14 cellular contexts compared by ENCODE assay signal in genomic region chr16:14436410-14436955, GRCh38.
DNase-seq lines count a peak whose midpoint lies in the region; ATAC-seq and TF ChIP-seq lines count a peak whose summit lies in the region.
"Had no signal": no experiment of that assay in that cellular context is flagged by ENCODE, and none has a peak within 500 bp of the region (broad histone marks: within the 10 kb centered on the region; RNA-seq: fewer than 3 reads in every experiment).

No MANE protein-coding gene starts in this region.

- H3K27me3 Mint-ChIP-seq in immature natural killer cell (ENCODE audit: low read depth in 3 of 3) = peaks cover 0 to 3% (median 0%) of the 10 kb centered on the region in 3 donors

- DNase-seq in Right ventricle myocardium superior (no peak), left ventricle myocardium inferior (no peak), immature natural killer cell (peak; percentile 50 to 61 (median 54)), NCI-H226 (no peak), HuH-7 (ENCODE audit: low spot score) (no peak)
- peak; percentile 10 for DNase-seq in activated CD8-positive, alpha-beta memory T cell treated with anti-CD3 and anti-CD28 coated beads, Interleukin-2, amount 50 U/mL, for 1 hour (ENCODE audit: extremely low read depth)
- no peak for DNase-seq in stimulated activated effector memory CD8-positive, alpha-beta T cell treated with anti-CD3 and anti-CD28 coated beads, Interleukin-12 subunit alpha, Interleukin-12 subunit beta, amount 100 ng/mL, for 72 hours (ENCODE audit: low spot score in 2 of 2)
- DNase-seq: mesendoderm; NCI-H1092 treated with DMSO at 0.1 percent for 48 hours; NCI-H526; stimulated activated CD4-positive, alpha-beta T cell treated with anti-CD3 and anti-CD28 coated beads, Interleukin-4, amount 100 ng/mL, for 4 hours had no signal

- intact Hi-C loops in Right ventricle myocardium superior (cut with DNase I) = no loop called here
- intact Hi-C loops in left ventricle myocardium inferior (cut with micrococcal nuclease) = no loop called here

- no peaks in the 10 kb centered on the region for H3K27me3 ChIP-seq in left ventricle myocardium inferior (ENCODE audit: low read depth)

- H3K4me3 ChIP-seq in left ventricle myocardium inferior = no peak overlapping the region

- ATAC-seq in Right ventricle myocardium superior (ENCODE audit: poor library complexity) (peak; percentile 68), HG02759 (IDR thresholded peaks at IDR 0.05; ENCODE audit: unreplicated experiment) (no peak)
- ATAC-seq in stimulated activated effector memory CD8-positive, alpha-beta T cell treated with anti-CD3 and anti-CD28 coated beads, Interleukin-12 subunit alpha, Interleukin-12 subunit beta, amount 100 ng/mL, for 72 hours = peak; percentile 71
- ATAC-seq: HepG2 had no signal

- no peaks in the 10 kb centered on the region for H3K9me3 ChIP-seq in left ventricle myocardium inferior (replicated peaks)

- H3K4me1 ChIP-seq in left ventricle myocardium inferior = no peaks in the 10 kb centered on the region

- peaks cover 7 to 22% (median 16%) of the 10 kb centered on the region in 3 donors for H3K36me3 Mint-ChIP-seq in immature natural killer cell
- H3K36me3 Mint-ChIP-seq in stimulated activated effector memory CD8-positive, alpha-beta T cell treated with anti-CD3 and anti-CD28 coated beads, Interleukin-12 subunit alpha, Interleukin-12 subunit beta, amount 100 ng/mL, for 72 hours = peaks cover 23% of the 10 kb centered on the region

- H3K4me1 Mint-ChIP-seq in immature natural killer cell = peaks cover 29 to 32% of the 10 kb centered on the region in 2 donors
- peaks cover 18% of the 10 kb centered on the region for H3K4me1 Mint-ChIP-seq in stimulated activated effector memory CD8-positive, alpha-beta T cell treated with anti-CD3 and anti-CD28 coated beads, Interleukin-12 subunit alpha, Interleukin-12 subunit beta, amount 100 ng/mL, for 72 hours

- H3K4me3 Mint-ChIP-seq in immature natural killer cell = peak overlapping the region; percentile 62 to 74 (median 71)
- peak overlapping the region; percentile 26 for H3K4me3 Mint-ChIP-seq in stimulated activated effector memory CD8-positive, alpha-beta T cell treated with anti-CD3 and anti-CD28 coated beads, Interleukin-12 subunit alpha, Interleukin-12 subunit beta, amount 100 ng/mL, for 72 hours

- peak overlapping the region; percentile 52 to 90 (median 69) for H3K27ac Mint-ChIP-seq in immature natural killer cell
- H3K27ac Mint-ChIP-seq in stimulated activated effector memory CD8-positive, alpha-beta T cell treated with anti-CD3 and anti-CD28 coated beads, Interleukin-12 subunit alpha, Interleukin-12 subunit beta, amount 100 ng/mL, for 72 hours = peak overlapping the region; percentile 82
- H3K27ac Mint-ChIP-seq: activated T-helper 2 cell treated with anti-CD3 and anti-CD28 coated beads, Interferon-gamma antibody, Interleukin-2, Interleukin-4, amounts not matched to agents 10 μg/mL and 5 μg/mL and 100 μg/mL, durations not matched to agents 14 hours and 24 hours and 36 hours had no signal

- TF ChIP-seq CTCF in left ventricle myocardium inferior (IDR thresholded peaks at IDR 0.05; ENCODE audit: borderline replicate concordance) = no peak

- H3K9me3 Mint-ChIP-seq in immature natural killer cell = no peaks in the 10 kb centered on the region
- no peaks in the 10 kb centered on the region for H3K9me3 Mint-ChIP-seq in stimulated activated effector memory CD8-positive, alpha-beta T cell treated with anti-CD3 and anti-CD28 coated beads, Interleukin-12 subunit alpha, Interleukin-12 subunit beta, amount 100 ng/mL, for 72 hours
- H3K9me3 Mint-ChIP-seq: activated T-helper 2 cell treated with anti-CD3 and anti-CD28 coated beads, Interferon-gamma antibody, Interleukin-2, Interleukin-4, amounts not matched to agents 10 μg/mL and 5 μg/mL and 100 μg/mL, durations not matched to agents 14 hours and 24 hours and 36 hours had no signal

- peaks cover 22% of the 10 kb centered on the region for H3K36me3 ChIP-seq in left ventricle myocardium inferior

- H3K27ac ChIP-seq in left ventricle myocardium inferior (replicated peaks) = no peak overlapping the region

Comparison
In these comparisons a context has a peak if more than half of its experiments do, and no peak if none do; other contexts are left out.
1. DNase-seq: peak in activated CD8-positive, alpha-beta memory T cell treated with anti-CD3 and anti-CD28 coated beads, Interleukin-2, amount 50 U/mL, for 1 hour (single experiment) and immature natural killer cell (3 of 3); none in Right ventricle myocardium superior (single experiment), left ventricle myocardium inferior (single experiment), stimulated activated effector memory CD8-positive, alpha-beta T cell treated with anti-CD3 and anti-CD28 coated beads, Interleukin-12 subunit alpha, Interleukin-12 subunit beta, amount 100 ng/mL, for 72 hours (0 of 2), NCI-H226 (single experiment) and HuH-7 (single experiment).